ENCODE assay signal across 2 cellular contexts in genomic region chr12:104376650-104377506, GRCh38.
TF ChIP-seq lines count a peak whose summit lies in the region.

No MANE protein-coding gene starts in this region.

TF ChIP-seq in HCT116, 20 proteins besides CTCF, POLR2A, EP300 and RAD21:
- TF ChIP-seq REST (IDR thresholded peaks at IDR 0.05; ENCODE audit: low read depth) (no peak), SP1 (IDR thresholded peaks at IDR 0.05; ENCODE audit: low read depth) (no peak), ZFX (IDR thresholded peaks at IDR 0.05) (no peak), CEBPB (IDR thresholded peaks at IDR 0.05; ENCODE audit: low read depth) (no peak), ELF1 (IDR thresholded peaks at IDR 0.05; ENCODE audit: borderline replicate concordance, low read depth) (no peak), EZH2 (IDR thresholded peaks at IDR 0.05) (no peak), POLR2AphosphoS5 (IDR thresholded peaks at IDR 0.05; ENCODE audit: low read depth, low read length) (no peak)

TF ChIP-seq in K562, 482 proteins besides CTCF, POLR2A, EP300 and RAD21:
- TF ChIP-seq PHB (CRISPR knock-in tag; IDR thresholded peaks at IDR 0.05) (no peak), SNIP1 (IDR thresholded peaks at IDR 0.05; ENCODE audit: low read depth) (no peak), ETV1 (tag; conservative IDR thresholded peaks at IDR 0.05; ENCODE audit: low read depth) (no peak), ZBED1 (IDR thresholded peaks at IDR 0.05) (no peak), CEBPZ (IDR thresholded peaks at IDR 0.05; ENCODE audit: borderline replicate concordance, low read depth, low read length) (no peak), E2F3 (CRISPR knock-in tag; IDR thresholded peaks at IDR 0.05) (no peak), CEBPB (tag; IDR thresholded peaks at IDR 0.05) (no peak), CUX1 (CRISPR knock-in tag; IDR thresholded peaks at IDR 0.05) (no peak), STAT6 (CRISPR knock-in tag; IDR thresholded peaks at IDR 0.05) (no peak), ARID1B (IDR thresholded peaks at IDR 0.05) (no peak), SMARCA4 (IDR thresholded peaks at IDR 0.05) (no peak), HMGXB4 (CRISPR knock-in tag; IDR thresholded peaks at IDR 0.05) (no peak), ZFPM2 (CRISPR knock-in tag; IDR thresholded peaks at IDR 0.05) (no peak), NFYB (IDR thresholded peaks at IDR 0.05; ENCODE audit: extremely low read depth, insufficient read length) (no peak), LARP7 (IDR thresholded peaks at IDR 0.05) (no peak)
TF ChIP-seq in K562: peak in this region for 0.
